ENCODE assay signal across 1 cellular context in genomic region chr1:41286486-41286885, GRCh38.
TF ChIP-seq lines count a peak whose summit lies in the region.

No MANE protein-coding gene starts in this region.

TF ChIP-seq in SK-N-SH, 30 proteins besides CTCF, POLR2A, EP300 and RAD21 (continued from another document):
- no peak for TF ChIP-seq POLR2AphosphoS5 (IDR thresholded peaks at IDR 0.05; ENCODE audit: low read depth, low read length)
- no peak for TF ChIP-seq FOXJ3 (CRISPR knock-in tag; IDR thresholded peaks at IDR 0.05)
- no peak for TF ChIP-seq TEAD4 (IDR thresholded peaks at IDR 0.05; ENCODE audit: borderline replicate concordance, insufficient read depth)
- TF ChIP-seq IRF3 (IDR thresholded peaks at IDR 0.05; ENCODE audit: low read depth, low read length): no peak
- no peak for TF ChIP-seq USF1 (IDR thresholded peaks at IDR 0.05; ENCODE audit: borderline replicate concordance, low read depth)
- TF ChIP-seq TAF1 (IDR thresholded peaks at IDR 0.05; ENCODE audit: borderline replicate concordance, low read depth, low read length): no peak
- TF ChIP-seq ELF1 (IDR thresholded peaks at IDR 0.05): no peak
- no peak for TF ChIP-seq GATA2 (CRISPR knock-in tag; IDR thresholded peaks at IDR 0.05)
- TF ChIP-seq REST (IDR thresholded peaks at IDR 0.05; ENCODE audit: low read depth, low read length): no peak
- no peak for TF ChIP-seq RCOR1 (IDR thresholded peaks at IDR 0.05; ENCODE audit: low read length)
